Comparison of ENCODE assay signal across 14 cellular contexts in the genomic region with DNA sequence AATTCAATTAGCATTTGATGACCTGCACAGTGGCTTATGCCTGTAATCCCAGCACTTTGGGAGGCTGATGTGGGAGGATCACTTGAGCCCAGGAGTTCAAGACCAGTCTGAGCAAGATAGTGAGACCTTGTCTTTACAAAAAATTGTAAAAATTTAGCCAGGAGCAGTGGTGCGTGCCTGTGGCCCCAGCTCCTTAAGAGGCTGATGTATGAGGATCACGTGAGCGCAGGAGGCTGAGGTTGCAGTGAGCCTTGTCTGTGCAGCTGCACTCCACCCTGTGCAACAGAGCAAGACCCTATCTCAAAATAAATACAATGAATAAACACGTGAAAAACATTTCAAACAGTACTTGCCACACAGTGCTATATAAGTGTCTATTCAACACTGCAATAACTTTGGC. TPM values are rescaled to one million over a fixed set of nuclear protein-coding genes. Genes with fewer than 3 reads are reported as not detected.
DNase-seq lines count a peak whose midpoint lies in the region; ATAC-seq, FAIRE-seq and TF ChIP-seq lines count a peak whose summit lies in the region.
"Had no signal": no experiment of that assay in that cellular context is flagged by ENCODE, and none has a peak within 500 bp of the region (broad histone marks: within the 10 kb centered on the region; RNA-seq: fewer than 3 reads in every experiment).

No MANE protein-coding gene starts in this region.

- H3K36me3 Mint-ChIP-seq in natural killer cell (no peaks in the 10 kb centered on the region), progenitor cell of endocrine pancreas (ENCODE audit: insufficient read depth) (no peaks in the 10 kb centered on the region)

- H3K4me3 Mint-ChIP-seq in natural killer cell (no peak overlapping the region), progenitor cell of endocrine pancreas (ENCODE audit: low read depth) (no peak overlapping the region)

- H3K27ac ChIP-seq in sigmoid colon = peak overlapping the region in 3 of 4 donors; percentile 12 to 97 (median 62)

- H3K9me3 Mint-ChIP-seq in natural killer cell (no peaks in the 10 kb centered on the region), progenitor cell of endocrine pancreas (ENCODE audit: low read depth) (no peaks in the 10 kb centered on the region)
- H3K9me3 Mint-ChIP-seq: activated T-helper 2 cell treated with anti-CD3 and anti-CD28 coated beads, Interferon-gamma antibody, Interleukin-2, Interleukin-4, amounts not matched to agents 10 μg/mL and 5 μg/mL and 100 μg/mL, durations not matched to agents 14 hours and 24 hours and 36 hours had no signal

- peak overlapping the region in 2 of 4 donors; percentile 4 to 16 for H3K4me3 ChIP-seq in sigmoid colon

- intact Hi-C loops in sigmoid colon (cut with DNase I) (no loop called here), natural killer cell (cut with micrococcal nuclease) (loop anchor here (10.0 kb wide), 1 partner anchor 491 kb away; no protein-coding TSS in a partner anchor)

- TF ChIP-seq CTCF in sigmoid colon (IDR thresholded peaks at IDR 0.05) (no peak), natural killer cell (IDR thresholded peaks at IDR 0.05) (no peak), D721Med (IDR thresholded peaks at IDR 0.05; ENCODE audit: insufficient read depth, missing control alignments) (no peak), progenitor cell of endocrine pancreas (IDR thresholded peaks at IDR 0.05; ENCODE audit: unreplicated experiment) (no peak)

- H3K27ac Mint-ChIP-seq in natural killer cell = no peak overlapping the region
- no peak overlapping the region for H3K27ac Mint-ChIP-seq in progenitor cell of endocrine pancreas
- H3K27ac Mint-ChIP-seq: activated T-helper 2 cell treated with anti-CD3 and anti-CD28 coated beads, Interferon-gamma antibody, Interleukin-2, Interleukin-4, amounts not matched to agents 10 μg/mL and 5 μg/mL and 100 μg/mL, durations not matched to agents 14 hours and 24 hours and 36 hours had no signal

- TF ChIP-seq EP300 in sigmoid colon (IDR thresholded peaks at IDR 0.05) = no peak

- H3K4me1 Mint-ChIP-seq in natural killer cell = peaks cover 25 to 27% of the 10 kb centered on the region in 2 donors
- peaks cover 19% of the 10 kb centered on the region for H3K4me1 Mint-ChIP-seq in progenitor cell of endocrine pancreas (ENCODE audit: low read depth)

- peaks cover 23 to 36% of the 10 kb centered on the region in 2 donors for H3K27me3 Mint-ChIP-seq in natural killer cell (ENCODE audit: low read depth in 2 of 2)
- no peaks in the 10 kb centered on the region for H3K27me3 Mint-ChIP-seq in progenitor cell of endocrine pancreas

- H3K27me3 ChIP-seq in sigmoid colon = no peaks in the 10 kb centered on the region

- peak; percentile 43 for ATAC-seq in GM19023 (IDR thresholded peaks at IDR 0.05; ENCODE audit: unreplicated experiment)
- ATAC-seq in HG02763 (IDR thresholded peaks at IDR 0.05; ENCODE audit: unreplicated experiment) = peak; percentile 70
- no peak for ATAC-seq in natural killer cell

- H3K36me3 ChIP-seq in sigmoid colon = peaks cover 0 to 3% (median 0%) of the 10 kb centered on the region in 4 donors

- no peak for TF ChIP-seq POLR2A in sigmoid colon (IDR thresholded peaks at IDR 0.05)

- H3K9me3 ChIP-seq in sigmoid colon = no peaks in the 10 kb centered on the region

- DNase-seq in NCI-H345 treated with DMSO at 0.1 percent for 48 hours (lab: John Stamatoyannopoulos, UW; ENCODE audit: unreplicated experiment) (peak; percentile 44), sigmoid colon (no peak), natural killer cell (no peak), NCI-H226 (no peak), D721Med (ENCODE audit: insufficient read length, low spot score) (no peak), progenitor cell of endocrine pancreas (ENCODE audit: low spot score, unreplicated experiment) (no peak)
- DNase-seq: effector memory CD4-positive, alpha-beta T cell; stimulated activated naive CD4-positive, alpha-beta T cell; T-helper 9 cell had no signal

- 71 to 73% methylated on average over 4 of the region's 4 CpGs for whole genome bisulfite sequencing in sigmoid colon, 2 donors

- FAIRE-seq in D721Med (lab: Jason Lieb, UNC) = no peak
- FAIRE-seq: G401.6, islet of Langerhans had no signal

- peaks cover 0 to 76% (median 73%) of the 10 kb centered on the region in 4 donors for H3K4me1 ChIP-seq in sigmoid colon

RNA-seq across cellular contexts. Expression of gene ABCA1, which starts 4.2 kb away (rescaled TPM):
- total RNA-seq in sigmoid colon (100 to 1,000 TPM in 1 of 4 donors, 10 to 100 TPM in 3; 76.7 to 110 (median 91.3) TPM), natural killer cell (10 to 100 TPM in 1 of 3 donors, 1 to 10 TPM in 2; 1.9 to 10.8 (median 4.8) TPM), progenitor cell of endocrine pancreas (34.1 and 41.1 TPM in 2 replicates)
- polyA plus RNA-seq in sigmoid colon = 1 to 10 TPM; 2.4 to 7.4 (median 4.9) TPM

Comparison
In these comparisons a context has a peak if more than half of its experiments do, and no peak if none do; other contexts are left out.
1. ATAC-seq: peak in GM19023 (single experiment) and HG02763 (single experiment); none in natural killer cell (0 of 3).